Comparison of ENCODE assay signal across 8 cellular contexts in the genomic region with DNA sequence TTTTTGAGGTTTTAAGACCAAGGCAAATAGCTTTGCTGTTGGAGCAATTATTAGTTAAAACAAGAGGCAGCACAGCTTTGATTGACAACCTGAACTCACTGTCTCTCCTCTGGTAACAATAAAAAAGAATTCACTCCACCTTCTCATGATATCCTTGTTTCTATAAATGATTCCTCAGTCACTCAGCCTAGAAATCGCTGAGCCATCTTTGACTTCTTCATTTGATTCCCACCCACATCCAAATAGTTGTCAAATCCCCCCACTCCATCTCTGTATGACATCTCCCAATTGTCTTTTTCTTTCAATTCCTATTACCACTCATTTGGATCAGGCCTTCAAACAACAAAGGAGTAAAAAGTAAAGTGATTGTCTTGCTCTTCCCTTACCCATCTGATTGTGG.
"Had no signal": no experiment of that assay in that cellular context is flagged by ENCODE, and none has a peak within 500 bp of the region (broad histone marks: within the 10 kb centered on the region; RNA-seq: fewer than 3 reads in every experiment).

No MANE protein-coding gene starts in this region.

- ATAC-seq: HepG2 had no signal

- H3K27ac Mint-ChIP-seq: H9, IgD-negative memory B cell had no signal

- FAIRE-seq: H54, HepG2 had no signal

- H3K4me3 Mint-ChIP-seq: H9, IgD-negative memory B cell had no signal

- H3K27me3 Mint-ChIP-seq: IgD-negative memory B cell had no signal

- H3K9me3 Mint-ChIP-seq: H9 had no signal

- H3K9ac ChIP-seq: GM23248, KMS-11 had no signal

- H3K4me3 ChIP-seq: GM23248 had no signal

- DNase-seq: GM23248, GOT3, H9, KBM-7 had no signal

- H3K27ac ChIP-seq: GM23248, KMS-11 had no signal

- H3K4me2 ChIP-seq: KMS-11 had no signal

- H2AFZ ChIP-seq: GM23248 had no signal
